1 cellular context compared by ENCODE assay signal in genomic region chr7:103347507-103348267, GRCh38.
A peak's percentile ranks its signal among the peaks of the same experiment; 100 is the strongest.
TF ChIP-seq lines count a peak whose summit lies in the region.

Gene PSMC2, plus strand, starts transcription at chr7:103347643. Its CDS starts 69 bp downstream, at chr7:103347712.

TF ChIP-seq in HepG2, 621 proteins besides CTCF, POLR2A, EP300 and RAD21 (continued from another document and continues in another):
- TF ChIP-seq ZBTB40 (IDR thresholded peaks at IDR 0.05), result peak; percentile 93
- peak; percentile 76 for TF ChIP-seq ZBTB40 (CRISPR knock-in tag; IDR thresholded peaks at IDR 0.05)
- TF ChIP-seq ZNF782 (CRISPR knock-in tag; IDR thresholded peaks at IDR 0.05; ENCODE audit: borderline replicate concordance), result 0 out of 2 replicates have a peak, but pooled peaks have one; percentile 18
- no peak for TF ChIP-seq TBX3 (IDR thresholded peaks at IDR 0.05; ENCODE audit: borderline replicate concordance)
- no peak for TF ChIP-seq REL (CRISPR knock-in tag; conservative IDR thresholded peaks at IDR 0.05)
- TF ChIP-seq ZNF883 (CRISPR knock-in tag; IDR thresholded peaks at IDR 0.05; ENCODE audit: not compliant biosample characterization), result peak; percentile 52
- TF ChIP-seq PRMT3 (CRISPR knock-in tag; IDR thresholded peaks at IDR 0.05; ENCODE audit: borderline replicate concordance, low read depth), result no peak
- no peak for TF ChIP-seq ZNF3 (CRISPR knock-in tag; IDR thresholded peaks at IDR 0.05)
- no peak for TF ChIP-seq JDP2 (CRISPR knock-in tag; IDR thresholded peaks at IDR 0.05; ENCODE audit: borderline replicate concordance)
- TF ChIP-seq ZBTB2 (CRISPR knock-in tag; IDR thresholded peaks at IDR 0.05; ENCODE audit: low read depth), result no peak
- peak; percentile 63 for TF ChIP-seq HNF1B (CRISPR knock-in tag; IDR thresholded peaks at IDR 0.05)
- no peak for TF ChIP-seq ZUFSP (CRISPR knock-in tag; IDR thresholded peaks at IDR 0.05; ENCODE audit: borderline replicate concordance)
- TF ChIP-seq SOX5 (CRISPR knock-in tag; IDR thresholded peaks at IDR 0.05; ENCODE audit: borderline replicate concordance), result 0 out of 2 replicates have a peak, but pooled peaks have one; percentile 19
- no peak for TF ChIP-seq ISL2 (CRISPR knock-in tag; IDR thresholded peaks at IDR 0.05)
- TF ChIP-seq CREM (IDR thresholded peaks at IDR 0.05), result peak; percentile 67
- TF ChIP-seq CREM (CRISPR knock-in tag; IDR thresholded peaks at IDR 0.05), result no peak
- TF ChIP-seq ZNF652 (CRISPR knock-in tag; IDR thresholded peaks at IDR 0.05; ENCODE audit: borderline replicate concordance, low read depth), result peak; percentile 27; the same call in 1 of the 2 replicates
- TF ChIP-seq SCMH1 (CRISPR knock-in tag; IDR thresholded peaks at IDR 0.05; ENCODE audit: borderline replicate concordance), result no peak
- 0 out of 2 replicates have a peak, but pooled peaks have one; percentile 46 for TF ChIP-seq SP140L (CRISPR knock-in tag; IDR thresholded peaks at IDR 0.05; ENCODE audit: borderline replicate concordance)
- TF ChIP-seq ZBTB46 (CRISPR knock-in tag; IDR thresholded peaks at IDR 0.05; ENCODE audit: borderline replicate concordance), result no peak
- TF ChIP-seq ZNF343 (CRISPR knock-in tag; IDR thresholded peaks at IDR 0.05), result no peak
- TF ChIP-seq ZFY (CRISPR knock-in tag; IDR thresholded peaks at IDR 0.05), result peak; percentile 93
- TF ChIP-seq ZFP36L1 (CRISPR knock-in tag; IDR thresholded peaks at IDR 0.05), result no peak
- TF ChIP-seq ZNF124 (CRISPR knock-in tag; IDR thresholded peaks at IDR 0.05), result peak; percentile 62; the same call in 1 of the 2 replicates
- TF ChIP-seq ZNF329 (CRISPR knock-in tag; IDR thresholded peaks at IDR 0.05; ENCODE audit: low read depth), result 0 out of 2 replicates have a peak, but pooled peaks have one; percentile 24
- 0 out of 2 replicates have a peak, but pooled peaks have one; percentile 10 for TF ChIP-seq HNF1A (IDR thresholded peaks at IDR 0.05; ENCODE audit: low read depth)
- peak; percentile 59; the same call in 1 of the 2 replicates for TF ChIP-seq HNF1A (CRISPR knock-in tag; IDR thresholded peaks at IDR 0.05; ENCODE audit: borderline replicate concordance)
- peak; percentile 76 for TF ChIP-seq XRCC5 (optimal IDR thresholded peaks at IDR 0.05; ENCODE audit: low read length)
- no peak for TF ChIP-seq CREBL2 (CRISPR knock-in tag; IDR thresholded peaks at IDR 0.05; ENCODE audit: borderline replicate concordance)
- no peak for TF ChIP-seq NBN (conservative IDR thresholded peaks at IDR 0.05)
- peak; percentile 73; the same call in 1 of the 2 replicates for TF ChIP-seq PRDM15 (CRISPR knock-in tag; IDR thresholded peaks at IDR 0.05)
- peak; percentile 53; the same call in 1 of the 2 replicates for TF ChIP-seq ZNF337 (CRISPR knock-in tag; IDR thresholded peaks at IDR 0.05; ENCODE audit: borderline replicate concordance, low read depth)
